11 cellular contexts compared by ENCODE assay signal in genomic region chr9:76866689-76867088, GRCh38. TPM values are rescaled to one million over a fixed set of nuclear protein-coding genes. Genes with fewer than 3 reads are reported as not detected.
DNase-seq lines count a peak whose midpoint lies in the region; ATAC-seq, FAIRE-seq and TF ChIP-seq lines count a peak whose summit lies in the region.
"Had no signal": no experiment of that assay in that cellular context is flagged by ENCODE, and none has a peak within 500 bp of the region (broad histone marks: within the 10 kb centered on the region; RNA-seq: fewer than 3 reads in every experiment).

No MANE protein-coding gene starts in this region.

- FAIRE-seq in RCC 7860 (lab: Jason Lieb, UNC): peak; percentile 91

- no peak for TF ChIP-seq CTCF in GM20000 (IDR thresholded peaks at IDR 0.05; ENCODE audit: extremely low read depth, missing control alignments)

- DNase-seq in ELF-1 (ENCODE audit: low read depth, low spot score) (peak; percentile 47), RCC 7860 (ENCODE audit: low spot score) (peak; percentile 89), fibroblast of gingiva (ENCODE audit: low read depth) (peak; percentile 88), renal cortical epithelial cell (ENCODE audit: low read depth) (peak; percentile 97), GM20000 (ENCODE audit: low spot score) (no peak), SKM-1 treated with dmso at 0.1 percent for 144 hours (lab: John Stamatoyannopoulos, UW; ENCODE audit: unreplicated experiment) (no peak), DMS114 treated with DMSO at 0.1 percent for 48 hours (lab: John Stamatoyannopoulos, UW; ENCODE audit: unreplicated experiment) (no peak)
- DNase-seq: activated naive CD4-positive, alpha-beta T cell treated with Interleukin-2 at 50 U/mL for 16 hours; hypothalamus; NCI-H2029 treated with DMSO at 0.1 percent for 48 hours had no signal

- ATAC-seq in GM21723 (IDR thresholded peaks at IDR 0.05; ENCODE audit: unreplicated experiment): no peak

RNA-seq across cellular contexts. Expression of gene PRUNE2, which starts 39.2 kb away (rescaled TPM):
- total RNA-seq in renal cortical epithelial cell: 30.4 and 38.8 TPM in 2 replicates

Comparison
In these comparisons a context has a peak if more than half of its experiments do, and no peak if none do; other contexts are left out.
1. DNase-seq: peak in ELF-1 (single experiment), RCC 7860 (single experiment), fibroblast of gingiva (single experiment) and renal cortical epithelial cell (single experiment); none in GM20000 (single experiment), SKM-1 treated with dmso at 0.1 percent for 144 hours (single experiment) and DMS114 treated with DMSO at 0.1 percent for 48 hours (single experiment).